9 cellular contexts compared by ENCODE assay signal in genomic region chr14:85534435-85534834, GRCh38. TPM values are rescaled to one million over a fixed set of nuclear protein-coding genes. Genes with fewer than 3 reads are reported as not detected.
DNase-seq lines count a peak whose midpoint lies in the region; ATAC-seq and TF ChIP-seq lines count a peak whose summit lies in the region.
"Had no signal": no experiment of that assay in that cellular context is flagged by ENCODE, and none has a peak within 500 bp of the region (broad histone marks: within the 10 kb centered on the region; RNA-seq: fewer than 3 reads in every experiment).

No MANE protein-coding gene starts in this region.

- H3K4me3 ChIP-seq in mesenchymal stem cell (ENCODE audit: insufficient read depth in 1 of 2, low read depth in 1 of 2, low read length in 2 of 2) (peak overlapping the region; percentile 33 to 98), upper lobe of left lung (peak overlapping the region in 3 of 4 donors; percentile 44 to 56 (median 53))

- H3K79me1 ChIP-seq in mesenchymal stem cell (replicated peaks; ENCODE audit: low read length, poor library complexity, severe bottlenecking), result peaks cover 12% of the 10 kb centered on the region

- no peaks in the 10 kb centered on the region for H3K9me3 ChIP-seq in mesenchymal stem cell (ENCODE audit: control insufficient read depth, low read length)
- H3K9me3 ChIP-seq in upper lobe of left lung, result no peaks in the 10 kb centered on the region

- H3K23ac ChIP-seq in mesenchymal stem cell (ENCODE audit: low read length in 2 of 2), result no peak overlapping the region

- H2BK12ac ChIP-seq in mesenchymal stem cell (ENCODE audit: low read length in 2 of 2), result peak overlapping the region in 1 of 2 experiments; percentile 73

- no peak for TF ChIP-seq EP300 in upper lobe of left lung (IDR thresholded peaks at IDR 0.05)

- H3K4me1 Mint-ChIP-seq in activated CD8-positive, alpha-beta memory T cell treated with anti-CD3 and anti-CD28 coated beads, Interleukin-2, amount 10 ng/mL, durations not matched to agents 7 days and 5 days, result peaks cover 11% of the 10 kb centered on the region

- no peak overlapping the region for H4K8ac ChIP-seq in mesenchymal stem cell (ENCODE audit: low read length)

- peak overlapping the region in 1 of 2 experiments; percentile 55 for H3K18ac ChIP-seq in mesenchymal stem cell (ENCODE audit: low read depth in 1 of 2, low read length in 2 of 2)

- H3K4me2 ChIP-seq in mesenchymal stem cell (ENCODE audit: low read length, poor library complexity, severe bottlenecking), result peak overlapping the region; percentile 96

- H3K9ac ChIP-seq in mesenchymal stem cell (ENCODE audit: low read length), result peak overlapping the region; percentile 98

- no peak overlapping the region for H3K4ac ChIP-seq in mesenchymal stem cell (ENCODE audit: low read depth in 1 of 2, low read length in 2 of 2)

- no peak for ATAC-seq in activated CD8-positive, alpha-beta memory T cell treated with anti-CD3 and anti-CD28 coated beads, Interleukin-2, amount 10 ng/mL, durations not matched to agents 7 days and 5 days
- ATAC-seq in upper lobe of left lung (ENCODE audit: low FRiP score in 2 of 2), result no peak
- ATAC-seq in HG03439 (IDR thresholded peaks at IDR 0.05; ENCODE audit: unreplicated experiment), result no peak

- H3K27ac ChIP-seq in mesenchymal stem cell (ENCODE audit: low read length, poor library complexity, severe bottlenecking), result no peak overlapping the region
- H3K27ac ChIP-seq in upper lobe of left lung, result no peak overlapping the region
- H3K27ac ChIP-seq: C4-2B had no signal

- H3K4me3 Mint-ChIP-seq in activated CD8-positive, alpha-beta memory T cell treated with anti-CD3 and anti-CD28 coated beads, Interleukin-2, amount 10 ng/mL, durations not matched to agents 7 days and 5 days, result no peak overlapping the region

- 0% methylated on average over 17 of the region's 17 CpGs for WGBS in mesenchymal stem cell
- 7 to 10% methylated on average over 12 to 17 of the region's 17 CpGs for WGBS in upper lobe of left lung, 2 donors

- no peak for DNase-seq in activated CD8-positive, alpha-beta memory T cell treated with anti-CD3 and anti-CD28 coated beads, Interleukin-2, amount 10 ng/mL, durations not matched to agents 7 days and 5 days
- no peak for DNase-seq in activated CD8-positive, alpha-beta memory T cell treated with anti-CD3 and anti-CD28 coated beads for 24 hours
- DNase-seq in dermis blood vessel endothelial cell, result peak; percentile 58
- peak; percentile 47 for DNase-seq in mesenchymal stem cell
- peak in 1 of 2 donors; percentile 49 for DNase-seq in upper lobe of left lung
- DNase-seq in UCSD-AML1 (lab: John Stamatoyannopoulos, UW; ENCODE audit: unreplicated experiment), result no peak
- DNase-seq in SKM-1 treated with dmso at 0.1 percent for 144 hours (lab: John Stamatoyannopoulos, UW; ENCODE audit: unreplicated experiment), result no peak

- no peak overlapping the region for H2AK5ac ChIP-seq in mesenchymal stem cell (ENCODE audit: low read length, severe bottlenecking)

- peaks cover 0 to 3% of the 10 kb centered on the region in 2 experiments for H3K36me3 ChIP-seq in mesenchymal stem cell (ENCODE audit: control insufficient read depth in 1 of 2, insufficient read depth in 2 of 2, low read depth in 1 of 2, low read length in 2 of 2)
- no peaks in the 10 kb centered on the region for H3K36me3 ChIP-seq in upper lobe of left lung

- peak overlapping the region; percentile 42 for H3K27ac Mint-ChIP-seq in activated CD8-positive, alpha-beta memory T cell treated with anti-CD3 and anti-CD28 coated beads, Interleukin-2, amount 10 ng/mL, durations not matched to agents 7 days and 5 days

- no peak for TF ChIP-seq POLR2A in upper lobe of left lung (IDR thresholded peaks at IDR 0.05)

- H4K91ac ChIP-seq in mesenchymal stem cell (ENCODE audit: low read length), result no peak overlapping the region

- H3K27me3 Mint-ChIP-seq in activated CD8-positive, alpha-beta memory T cell treated with anti-CD3 and anti-CD28 coated beads, Interleukin-2, amount 10 ng/mL, durations not matched to agents 7 days and 5 days, result peaks cover 59% of the 10 kb centered on the region

- CTCF ChIA-PET in activated CD8-positive, alpha-beta memory T cell treated with anti-CD3 and anti-CD28 coated beads, Interleukin-2, amount 10 ng/mL, durations not matched to agents 7 days and 5 days (lab: Charles Lee), result no interaction called here

- H2BK120ac ChIP-seq in mesenchymal stem cell (ENCODE audit: low read depth, low read length), result no peak overlapping the region

- H3K36me3 Mint-ChIP-seq in activated CD8-positive, alpha-beta memory T cell treated with anti-CD3 and anti-CD28 coated beads, Interleukin-2, amount 10 ng/mL, durations not matched to agents 7 days and 5 days, result peaks cover 16% of the 10 kb centered on the region

- H2BK5ac ChIP-seq in mesenchymal stem cell (ENCODE audit: low read depth, low read length, poor library complexity, severe bottlenecking), result no peak overlapping the region

- TF ChIP-seq CTCF in upper lobe of left lung (IDR thresholded peaks at IDR 0.05), result no peak

- H3K4me1 ChIP-seq in mesenchymal stem cell (ENCODE audit: control insufficient read depth, insufficient read depth, low read depth, low read length) (peaks cover 9% of the 10 kb centered on the region), upper lobe of left lung (peaks cover 7 to 48% (median 34%) of the 10 kb centered on the region in 4 donors)

- H2AFZ ChIP-seq in mesenchymal stem cell (ENCODE audit: low read depth, low read length), result no peak overlapping the region

- peak overlapping the region in 1 of 2 experiments; percentile 96 for H3K14ac ChIP-seq in mesenchymal stem cell (ENCODE audit: low read length in 2 of 2)

- no peak overlapping the region for H2BK15ac ChIP-seq in mesenchymal stem cell (ENCODE audit: low read depth, poor library complexity, severe bottlenecking)

- H3K27me3 ChIP-seq in mesenchymal stem cell (ENCODE audit: control insufficient read depth in 1 of 2, insufficient read depth in 1 of 2, low read length in 2 of 2), result no peaks in the 10 kb centered on the region
- peaks cover 0 to 49% (median 23%) of the 10 kb centered on the region in 4 donors for H3K27me3 ChIP-seq in upper lobe of left lung

- H3K9me3 Mint-ChIP-seq in activated CD8-positive, alpha-beta memory T cell treated with anti-CD3 and anti-CD28 coated beads, Interleukin-2, amount 10 ng/mL, durations not matched to agents 7 days and 5 days (ENCODE audit: low read depth), result no peaks in the 10 kb centered on the region

RNA-seq across cellular contexts. Expression of gene FLRT2, which starts 4.5 kb away (rescaled TPM):
- total RNA-seq in activated CD8-positive, alpha-beta memory T cell treated with anti-CD3 and anti-CD28 coated beads, Interleukin-2, amount 10 ng/mL, durations not matched to agents 7 days and 5 days, result not detected
- total RNA-seq in dermis blood vessel endothelial cell (213 and 216 TPM in 2 replicates), upper lobe of left lung (10 to 100 TPM in 2 of 6 donors, 1 to 10 TPM in 3, under 1 TPM in 1; 0.91 to 24.1 (median 5.0) TPM)
- polyA plus RNA-seq in mesenchymal stem cell (2013, experiment 1 of 2), result 11.8 TPM
- polyA plus RNA-seq in mesenchymal stem cell (2013, experiment 2 of 2), result 11.0 TPM

Comparison
In these comparisons a context has a peak if more than half of its experiments do, and no peak if none do; other contexts are left out.
1. DNase-seq: peak in dermis blood vessel endothelial cell (single experiment) and mesenchymal stem cell (single experiment); none in activated CD8-positive, alpha-beta memory T cell treated with anti-CD3 and anti-CD28 coated beads, Interleukin-2, amount 10 ng/mL, durations not matched to agents 7 days and 5 days (single experiment), activated CD8-positive, alpha-beta memory T cell treated with anti-CD3 and anti-CD28 coated beads for 24 hours (single experiment), UCSD-AML1 (single experiment) and SKM-1 treated with dmso at 0.1 percent for 144 hours (single experiment).